1 cellular context compared by ENCODE assay signal in genomic region chr18:63508634-63509033, GRCh38.
A peak's percentile ranks its signal among the peaks of the same experiment; 100 is the strongest.
TF ChIP-seq lines count a peak whose summit lies in the region.

No MANE protein-coding gene starts in this region.

TF ChIP-seq in K562, 482 proteins besides CTCF, POLR2A, EP300 and RAD21:
- no peak for TF ChIP-seq MIER1 (IDR thresholded peaks at IDR 0.05; ENCODE audit: low read depth)
- no peak for TF ChIP-seq ZC3H11A (IDR thresholded peaks at IDR 0.05; ENCODE audit: low read depth, low read length)
- TF ChIP-seq, protein P1, sequence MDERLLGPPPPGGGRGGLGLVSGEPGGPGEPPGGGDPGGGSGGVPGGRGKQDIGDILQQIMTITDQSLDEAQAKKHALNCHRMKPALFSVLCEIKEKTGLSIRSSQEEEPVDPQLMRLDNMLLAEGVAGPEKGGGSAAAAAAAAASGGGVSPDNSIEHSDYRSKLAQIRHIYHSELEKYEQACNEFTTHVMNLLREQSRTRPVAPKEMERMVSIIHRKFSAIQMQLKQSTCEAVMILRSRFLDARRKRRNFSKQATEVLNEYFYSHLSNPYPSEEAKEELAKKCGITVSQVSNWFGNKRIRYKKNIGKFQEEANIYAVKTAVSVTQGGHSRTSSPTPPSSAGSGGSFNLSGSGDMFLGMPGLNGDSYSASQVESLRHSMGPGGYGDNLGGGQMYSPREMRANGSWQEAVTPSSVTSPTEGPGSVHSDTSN (CRISPR knock-in tag; IDR thresholded peaks at IDR 0.05; ENCODE audit: low read depth), result no peak
- TF ChIP-seq, protein P1 (tag; conservative IDR thresholded peaks at IDR 0.05; ENCODE audit: low read depth), result peak; percentile 59; the same call in 1 of the 2 replicates
- TF ChIP-seq CTCFL (IDR thresholded peaks at IDR 0.05; ENCODE audit: borderline replicate concordance, insufficient read depth, low read depth, low read length, poor library complexity, severe bottlenecking), result no peak
- TF ChIP-seq ARID3A (IDR thresholded peaks at IDR 0.05; ENCODE audit: borderline replicate concordance, low read depth, low read length), result no peak
- TF ChIP-seq MEIS2 (IDR thresholded peaks at IDR 0.05; ENCODE audit: partially characterized antibody), result peak; percentile 40
- TF ChIP-seq PHB (CRISPR knock-in tag; IDR thresholded peaks at IDR 0.05), result no peak
- TF ChIP-seq KLF13 (tag; IDR thresholded peaks at IDR 0.05; ENCODE audit: borderline replicate concordance, low read depth), result no peak
- TF ChIP-seq RFX1 (IDR thresholded peaks at IDR 0.05), result no peak
- no peak for TF ChIP-seq ADNP (tag; IDR thresholded peaks at IDR 0.05)
- no peak for TF ChIP-seq HNRNPH1 (optimal IDR thresholded peaks at IDR 0.05; ENCODE audit: low read depth, low read length)
- no peak for TF ChIP-seq CTBP1 (IDR thresholded peaks at IDR 0.05; ENCODE audit: borderline replicate concordance)
TF ChIP-seq in K562: peak in this region for 2.
